ENCODE assay signal across 2 cellular contexts in the genomic region with DNA sequence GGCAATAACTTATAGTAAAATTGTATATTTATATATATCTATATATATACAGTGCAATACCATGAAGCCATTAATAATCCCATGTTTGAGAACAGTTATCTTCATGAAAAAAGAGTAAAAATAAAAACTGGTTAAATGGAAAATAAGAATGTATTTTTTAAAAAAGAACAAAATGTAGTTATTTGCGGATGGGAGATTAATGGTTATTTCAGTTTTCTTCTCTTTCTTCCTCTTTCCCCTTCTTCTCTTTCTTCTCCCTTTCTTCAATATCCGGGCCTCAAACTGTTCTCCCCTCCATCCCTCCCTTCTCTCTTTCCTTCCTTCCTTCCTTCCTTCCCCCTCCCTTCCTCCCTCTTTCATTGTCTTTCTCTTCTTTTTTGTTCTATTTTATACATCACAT.
TF ChIP-seq lines count a peak whose summit lies in the region.

No MANE protein-coding gene starts in this region.

TF ChIP-seq in HepG2, 621 proteins besides CTCF, POLR2A, EP300 and RAD21:
- TF ChIP-seq CENPX (CRISPR knock-in tag; IDR thresholded peaks at IDR 0.05) (no peak), HNRNPK (IDR thresholded peaks at IDR 0.05; ENCODE audit: low read depth, low read length, poor library complexity, severe bottlenecking) (peak; percentile 58), TMF1 (CRISPR knock-in tag; IDR thresholded peaks at IDR 0.05; ENCODE audit: low read depth) (no peak), ZNF577 (CRISPR knock-in tag; IDR thresholded peaks at IDR 0.05; ENCODE audit: borderline replicate concordance, low read depth) (no peak), ZFP36 (IDR thresholded peaks at IDR 0.05; ENCODE audit: borderline replicate concordance, low read depth, low read length, partially characterized antibody) (no peak), U2AF2 (IDR thresholded peaks at IDR 0.05; ENCODE audit: low read depth, low read length) (no peak), TSC22D2 (CRISPR knock-in tag; IDR thresholded peaks at IDR 0.05; ENCODE audit: borderline replicate concordance) (no peak)

TF ChIP-seq in K562, 482 proteins besides CTCF, POLR2A, EP300 and RAD21:
- no peak for TF ChIP-seq FOXM1 (IDR thresholded peaks at IDR 0.05; ENCODE audit: low read depth)
- TF ChIP-seq FOXM1 (CRISPR knock-in tag; IDR thresholded peaks at IDR 0.05; ENCODE audit: low read depth), result no peak
- TF ChIP-seq PCBP2 (IDR thresholded peaks at IDR 0.05; ENCODE audit: low read depth, low read length, poor library complexity, severe bottlenecking), result peak; percentile 77
TF ChIP-seq in K562: peak in this region for 1.
